8 cellular contexts compared by ENCODE assay signal in the genomic region with DNA sequence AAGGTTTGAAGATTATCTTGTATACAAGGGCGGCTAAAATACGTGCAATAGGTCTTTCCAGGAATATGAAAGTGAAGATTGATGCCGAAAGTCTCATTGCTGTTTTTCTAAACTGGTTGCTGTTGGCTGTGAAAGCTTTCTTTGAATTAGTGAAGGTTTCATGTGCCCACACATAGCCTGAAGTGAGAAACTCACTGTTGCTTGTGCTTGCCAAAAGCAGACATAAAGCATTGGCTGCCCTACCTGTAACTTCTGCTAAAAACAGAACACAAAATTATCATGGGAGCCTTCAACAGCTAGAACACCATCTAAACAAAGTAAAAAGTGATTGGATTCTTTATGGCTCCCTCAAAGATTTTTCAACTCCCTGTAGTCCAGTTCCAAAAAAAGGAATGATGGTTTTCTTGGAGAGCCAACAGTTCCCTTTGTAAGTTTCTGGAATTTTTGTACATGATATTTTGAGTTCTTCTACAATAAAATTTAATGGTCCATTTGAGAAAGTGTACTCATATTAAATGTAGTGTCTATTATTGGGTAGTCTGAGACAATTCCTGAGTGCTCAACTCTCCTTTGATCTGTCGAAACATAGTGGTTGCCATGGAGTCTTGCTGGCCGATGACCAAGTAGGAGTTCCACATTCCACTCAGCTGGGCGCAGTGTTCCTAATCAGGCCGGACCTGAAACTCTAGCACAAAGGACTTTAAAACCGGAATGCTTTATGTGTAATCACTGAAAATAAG.
DNase-seq lines count a peak whose midpoint lies in the region; ATAC-seq lines count a peak whose summit lies in the region.

No MANE protein-coding gene starts in this region.

- intact Hi-C loops in left cardiac atrium (cut with DNase I): no loop called here

- peak overlapping the region; percentile 38 for H3K27ac ChIP-seq in HUES48 (ENCODE audit: low read depth, low read length)
- peak overlapping the region; percentile 13 for H3K27ac ChIP-seq in angular gyrus (ENCODE audit: low read depth, low read length)

- H3K9ac ChIP-seq in HUES48 (ENCODE audit: low read depth, low read length): no peak overlapping the region

- no peaks in the 10 kb centered on the region for H3K36me3 ChIP-seq in HUES48 (ENCODE audit: control insufficient read depth, insufficient read depth, low read length)

- DNase-seq in COLO829 (ENCODE audit: low spot score) (peak; percentile 79), left cardiac atrium (peak; percentile 94), putamen (ENCODE audit: low spot score) (peak; percentile 52), cerebellar nuclear complex (lab: John Stamatoyannopoulos, UW) (no peak)

- peak; percentile 95 to 96 for ATAC-seq in left cardiac atrium
- no peak for ATAC-seq in GM21723 (IDR thresholded peaks at IDR 0.05; ENCODE audit: unreplicated experiment)
- ATAC-seq in HG03108 (IDR thresholded peaks at IDR 0.05; ENCODE audit: unreplicated experiment): no peak

- no peaks in the 10 kb centered on the region for H3K27me3 ChIP-seq in HUES48 (ENCODE audit: control insufficient read depth, insufficient read depth, low read length)

- peaks cover 4% of the 10 kb centered on the region; the same call in 1 of the 2 replicates for H3K4me1 ChIP-seq in HUES48 (ENCODE audit: control insufficient read depth, insufficient read depth, low read length)

- H3K9me3 ChIP-seq in HUES48 (ENCODE audit: control insufficient read depth, insufficient read depth, low read length): no peaks in the 10 kb centered on the region

- no peak overlapping the region for H3K4me3 ChIP-seq in HUES48 (ENCODE audit: low read depth, low read length)

Comparison
In these comparisons a context has a peak if more than half of its experiments do, and no peak if none do; other contexts are left out.
1. DNase-seq: peak in COLO829 (single experiment), left cardiac atrium (single experiment) and putamen (single experiment); none in cerebellar nuclear complex (0 of 2).
2. ATAC-seq: peak in left cardiac atrium (2 of 2); none in GM21723 (single experiment) and HG03108 (single experiment).